1 cellular context compared by ENCODE assay signal in genomic region chr9:128684325-128685021, GRCh38.
TF ChIP-seq lines count a peak whose summit lies in the region.

No MANE protein-coding gene starts in this region.

TF ChIP-seq in GM12878, 131 proteins besides CTCF, POLR2A, EP300 and RAD21 (continued from another document and continues in another):
- TF ChIP-seq ZBTB4 (CRISPR knock-in tag; IDR thresholded peaks at IDR 0.05): no peak
- no peak for TF ChIP-seq JUNB (IDR thresholded peaks at IDR 0.05)
- TF ChIP-seq, protein P1, sequence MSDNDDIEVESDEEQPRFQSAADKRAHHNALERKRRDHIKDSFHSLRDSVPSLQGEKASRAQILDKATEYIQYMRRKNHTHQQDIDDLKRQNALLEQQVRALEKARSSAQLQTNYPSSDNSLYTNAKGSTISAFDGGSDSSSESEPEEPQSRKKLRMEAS (IDR thresholded peaks at IDR 0.05; ENCODE audit: low read depth, low read length): peak; percentile 80
- TF ChIP-seq ZNF207 (IDR thresholded peaks at IDR 0.05; ENCODE audit: borderline replicate concordance): no peak; the same call in 1 of the 2 replicates
- no peak for TF ChIP-seq HDAC6 (IDR thresholded peaks at IDR 0.05; ENCODE audit: unreplicated experiment)
- no peak for TF ChIP-seq NFYA (IDR thresholded peaks at IDR 0.05; ENCODE audit: borderline replicate concordance, low read depth, low read length)
- TF ChIP-seq SIN3A (IDR thresholded peaks at IDR 0.05; ENCODE audit: low read depth, low read length): no peak
- peak; percentile 77 for TF ChIP-seq USF2 (IDR thresholded peaks at IDR 0.05; ENCODE audit: borderline replicate concordance, low read depth, low read length)
- TF ChIP-seq, protein P2, sequence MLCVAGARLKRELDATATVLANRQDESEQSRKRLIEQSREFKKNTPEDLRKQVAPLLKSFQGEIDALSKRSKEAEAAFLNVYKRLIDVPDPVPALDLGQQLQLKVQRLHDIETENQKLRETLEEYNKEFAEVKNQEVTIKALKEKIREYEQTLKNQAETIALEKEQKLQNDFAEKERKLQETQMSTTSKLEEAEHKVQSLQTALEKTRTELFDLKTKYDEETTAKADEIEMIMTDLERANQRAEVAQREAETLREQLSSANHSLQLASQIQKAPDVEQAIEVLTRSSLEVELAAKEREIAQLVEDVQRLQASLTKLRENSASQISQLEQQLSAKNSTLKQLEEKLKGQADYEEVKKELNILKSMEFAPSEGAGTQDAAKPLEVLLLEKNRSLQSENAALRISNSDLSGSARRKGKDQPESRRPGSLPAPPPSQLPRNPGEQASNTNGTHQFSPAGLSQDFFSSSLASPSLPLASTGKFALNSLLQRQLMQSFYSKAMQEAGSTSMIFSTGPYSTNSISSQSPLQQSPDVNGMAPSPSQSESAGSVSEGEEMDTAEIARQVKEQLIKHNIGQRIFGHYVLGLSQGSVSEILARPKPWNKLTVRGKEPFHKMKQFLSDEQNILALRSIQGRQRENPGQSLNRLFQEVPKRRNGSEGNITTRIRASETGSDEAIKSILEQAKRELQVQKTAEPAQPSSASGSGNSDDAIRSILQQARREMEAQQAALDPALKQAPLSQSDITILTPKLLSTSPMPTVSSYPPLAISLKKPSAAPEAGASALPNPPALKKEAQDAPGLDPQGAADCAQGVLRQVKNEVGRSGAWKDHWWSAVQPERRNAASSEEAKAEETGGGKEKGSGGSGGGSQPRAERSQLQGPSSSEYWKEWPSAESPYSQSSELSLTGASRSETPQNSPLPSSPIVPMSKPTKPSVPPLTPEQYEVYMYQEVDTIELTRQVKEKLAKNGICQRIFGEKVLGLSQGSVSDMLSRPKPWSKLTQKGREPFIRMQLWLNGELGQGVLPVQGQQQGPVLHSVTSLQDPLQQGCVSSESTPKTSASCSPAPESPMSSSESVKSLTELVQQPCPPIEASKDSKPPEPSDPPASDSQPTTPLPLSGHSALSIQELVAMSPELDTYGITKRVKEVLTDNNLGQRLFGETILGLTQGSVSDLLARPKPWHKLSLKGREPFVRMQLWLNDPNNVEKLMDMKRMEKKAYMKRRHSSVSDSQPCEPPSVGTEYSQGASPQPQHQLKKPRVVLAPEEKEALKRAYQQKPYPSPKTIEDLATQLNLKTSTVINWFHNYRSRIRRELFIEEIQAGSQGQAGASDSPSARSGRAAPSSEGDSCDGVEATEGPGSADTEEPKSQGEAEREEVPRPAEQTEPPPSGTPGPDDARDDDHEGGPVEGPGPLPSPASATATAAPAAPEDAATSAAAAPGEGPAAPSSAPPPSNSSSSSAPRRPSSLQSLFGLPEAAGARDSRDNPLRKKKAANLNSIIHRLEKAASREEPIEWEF (IDR thresholded peaks at IDR 0.05; ENCODE audit: insufficient replicate concordance, low read depth, low read length): no peak
- no peak for TF ChIP-seq CBX5 (IDR thresholded peaks at IDR 0.05; ENCODE audit: low read depth)
- no peak for TF ChIP-seq BCLAF1 (IDR thresholded peaks at IDR 0.05)
- TF ChIP-seq, protein P3, sequence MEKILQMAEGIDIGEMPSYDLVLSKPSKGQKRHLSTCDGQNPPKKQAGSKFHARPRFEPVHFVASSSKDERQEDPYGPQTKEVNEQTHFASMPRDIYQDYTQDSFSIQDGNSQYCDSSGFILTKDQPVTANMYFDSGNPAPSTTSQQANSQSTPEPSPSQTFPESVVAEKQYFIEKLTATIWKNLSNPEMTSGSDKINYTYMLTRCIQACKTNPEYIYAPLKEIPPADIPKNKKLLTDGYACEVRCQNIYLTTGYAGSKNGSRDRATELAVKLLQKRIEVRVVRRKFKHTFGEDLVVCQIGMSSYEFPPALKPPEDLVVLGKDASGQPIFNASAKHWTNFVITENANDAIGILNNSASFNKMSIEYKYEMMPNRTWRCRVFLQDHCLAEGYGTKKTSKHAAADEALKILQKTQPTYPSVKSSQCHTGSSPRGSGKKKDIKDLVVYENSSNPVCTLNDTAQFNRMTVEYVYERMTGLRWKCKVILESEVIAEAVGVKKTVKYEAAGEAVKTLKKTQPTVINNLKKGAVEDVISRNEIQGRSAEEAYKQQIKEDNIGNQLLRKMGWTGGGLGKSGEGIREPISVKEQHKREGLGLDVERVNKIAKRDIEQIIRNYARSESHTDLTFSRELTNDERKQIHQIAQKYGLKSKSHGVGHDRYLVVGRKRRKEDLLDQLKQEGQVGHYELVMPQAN (conservative IDR thresholded peaks at IDR 0.05): no peak
- no peak for TF ChIP-seq SREBF1 (IDR thresholded peaks at IDR 0.05; ENCODE audit: low read length)
- no peak for TF ChIP-seq RFX5 (IDR thresholded peaks at IDR 0.05; ENCODE audit: low read depth, low read length)
- TF ChIP-seq NR2C1 (IDR thresholded peaks at IDR 0.05): no peak
- peak; percentile 76; the same call in 1 of the 2 replicates for TF ChIP-seq YY1 (IDR thresholded peaks at IDR 0.05; ENCODE audit: low read depth, low read length)
- TF ChIP-seq CBX3 (IDR thresholded peaks at IDR 0.05; ENCODE audit: borderline replicate concordance, low read depth): no peak
- no peak for TF ChIP-seq TARDBP (IDR thresholded peaks at IDR 0.05; ENCODE audit: borderline replicate concordance)
- 0 out of 2 replicates have a peak, but pooled peaks have one; percentile 69 for TF ChIP-seq TCF3 (IDR thresholded peaks at IDR 0.05; ENCODE audit: borderline replicate concordance, insufficient read depth, low read depth, low read length)
- TF ChIP-seq BHLHE40 (IDR thresholded peaks at IDR 0.05; ENCODE audit: borderline replicate concordance in 1 of 2, low read depth in 2 of 2, low read length in 1 of 2): peak in 1 of 2 experiments; percentile 52; a peak in 1 of 4 replicates
- no peak for TF ChIP-seq RBBP5 (conservative IDR thresholded peaks at IDR 0.05)
- TF ChIP-seq, protein P4, sequence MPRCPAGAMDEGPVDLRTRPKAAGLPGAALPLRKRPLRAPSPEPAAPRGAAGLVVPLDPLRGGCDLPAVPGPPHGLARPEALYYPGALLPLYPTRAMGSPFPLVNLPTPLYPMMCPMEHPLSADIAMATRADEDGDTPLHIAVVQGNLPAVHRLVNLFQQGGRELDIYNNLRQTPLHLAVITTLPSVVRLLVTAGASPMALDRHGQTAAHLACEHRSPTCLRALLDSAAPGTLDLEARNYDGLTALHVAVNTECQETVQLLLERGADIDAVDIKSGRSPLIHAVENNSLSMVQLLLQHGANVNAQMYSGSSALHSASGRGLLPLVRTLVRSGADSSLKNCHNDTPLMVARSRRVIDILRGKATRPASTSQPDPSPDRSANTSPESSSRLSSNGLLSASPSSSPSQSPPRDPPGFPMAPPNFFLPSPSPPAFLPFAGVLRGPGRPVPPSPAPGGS (IDR thresholded peaks at IDR 0.05; ENCODE audit: borderline replicate concordance, insufficient read depth, low read depth, low read length, poor library complexity, severe bottlenecking): no peak
- no peak for TF ChIP-seq FOXM1 (IDR thresholded peaks at IDR 0.05; ENCODE audit: low read depth, low read length)
- peak; percentile 19 for TF ChIP-seq MEF2B (IDR thresholded peaks at IDR 0.05; ENCODE audit: partially characterized antibody, poor library complexity, severe bottlenecking)
- no peak for TF ChIP-seq ASH2L (IDR thresholded peaks at IDR 0.05; ENCODE audit: borderline replicate concordance, low read depth)
- no peak for TF ChIP-seq ZNF217 (IDR thresholded peaks at IDR 0.05)
- TF ChIP-seq NFXL1 (IDR thresholded peaks at IDR 0.05; ENCODE audit: borderline replicate concordance): no peak
- TF ChIP-seq ZNF622 (IDR thresholded peaks at IDR 0.05): no peak
- no peak for TF ChIP-seq KDM1A (IDR thresholded peaks at IDR 0.05; ENCODE audit: borderline replicate concordance)
- peak; percentile 82; the same call in 2 of the 3 replicates for TF ChIP-seq POU2F2 (IDR thresholded peaks at IDR 0.05; ENCODE audit: borderline replicate concordance, low read depth, low read length)
- TF ChIP-seq, protein P5, sequence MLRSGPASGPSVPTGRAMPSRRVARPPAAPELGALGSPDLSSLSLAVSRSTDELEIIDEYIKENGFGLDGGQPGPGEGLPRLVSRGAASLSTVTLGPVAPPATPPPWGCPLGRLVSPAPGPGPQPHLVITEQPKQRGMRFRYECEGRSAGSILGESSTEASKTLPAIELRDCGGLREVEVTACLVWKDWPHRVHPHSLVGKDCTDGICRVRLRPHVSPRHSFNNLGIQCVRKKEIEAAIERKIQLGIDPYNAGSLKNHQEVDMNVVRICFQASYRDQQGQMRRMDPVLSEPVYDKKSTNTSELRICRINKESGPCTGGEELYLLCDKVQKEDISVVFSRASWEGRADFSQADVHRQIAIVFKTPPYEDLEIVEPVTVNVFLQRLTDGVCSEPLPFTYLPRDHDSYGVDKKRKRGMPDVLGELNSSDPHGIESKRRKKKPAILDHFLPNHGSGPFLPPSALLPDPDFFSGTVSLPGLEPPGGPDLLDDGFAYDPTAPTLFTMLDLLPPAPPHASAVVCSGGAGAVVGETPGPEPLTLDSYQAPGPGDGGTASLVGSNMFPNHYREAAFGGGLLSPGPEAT (IDR thresholded peaks at IDR 0.05; ENCODE audit: low read depth): no peak
- peak; percentile 64 to 66; a peak in 3 of 4 replicates for TF ChIP-seq IKZF2 (IDR thresholded peaks at IDR 0.05)
- TF ChIP-seq TAF1 (IDR thresholded peaks at IDR 0.05; ENCODE audit: borderline replicate concordance, low read depth, low read length): peak; percentile 82
- TF ChIP-seq MXI1 (IDR thresholded peaks at IDR 0.05; ENCODE audit: low read depth, low read length): 0 out of 2 replicates have a peak, but pooled peaks have one; percentile 45
- TF ChIP-seq, protein P6, sequence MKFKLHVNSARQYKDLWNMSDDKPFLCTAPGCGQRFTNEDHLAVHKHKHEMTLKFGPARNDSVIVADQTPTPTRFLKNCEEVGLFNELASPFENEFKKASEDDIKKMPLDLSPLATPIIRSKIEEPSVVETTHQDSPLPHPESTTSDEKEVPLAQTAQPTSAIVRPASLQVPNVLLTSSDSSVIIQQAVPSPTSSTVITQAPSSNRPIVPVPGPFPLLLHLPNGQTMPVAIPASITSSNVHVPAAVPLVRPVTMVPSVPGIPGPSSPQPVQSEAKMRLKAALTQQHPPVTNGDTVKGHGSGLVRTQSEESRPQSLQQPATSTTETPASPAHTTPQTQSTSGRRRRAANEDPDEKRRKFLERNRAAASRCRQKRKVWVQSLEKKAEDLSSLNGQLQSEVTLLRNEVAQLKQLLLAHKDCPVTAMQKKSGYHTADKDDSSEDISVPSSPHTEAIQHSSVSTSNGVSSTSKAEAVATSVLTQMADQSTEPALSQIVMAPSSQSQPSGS (IDR thresholded peaks at IDR 0.05; ENCODE audit: low read length): no peak
- TF ChIP-seq, protein P7, sequence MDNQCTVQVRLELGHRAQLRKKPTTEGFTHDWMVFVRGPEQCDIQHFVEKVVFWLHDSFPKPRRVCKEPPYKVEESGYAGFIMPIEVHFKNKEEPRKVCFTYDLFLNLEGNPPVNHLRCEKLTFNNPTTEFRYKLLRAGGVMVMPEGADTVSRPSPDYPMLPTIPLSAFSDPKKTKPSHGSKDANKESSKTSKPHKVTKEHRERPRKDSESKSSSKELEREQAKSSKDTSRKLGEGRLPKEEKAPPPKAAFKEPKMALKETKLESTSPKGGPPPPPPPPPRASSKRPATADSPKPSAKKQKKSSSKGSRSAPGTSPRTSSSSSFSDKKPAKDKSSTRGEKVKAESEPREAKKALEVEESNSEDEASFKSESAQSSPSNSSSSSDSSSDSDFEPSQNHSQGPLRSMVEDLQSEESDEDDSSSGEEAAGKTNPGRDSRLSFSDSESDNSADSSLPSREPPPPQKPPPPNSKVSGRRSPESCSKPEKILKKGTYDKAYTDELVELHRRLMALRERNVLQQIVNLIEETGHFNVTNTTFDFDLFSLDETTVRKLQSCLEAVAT (IDR thresholded peaks at IDR 0.05): peak; percentile 94
- no peak for TF ChIP-seq EGR1 (IDR thresholded peaks at IDR 0.05; ENCODE audit: borderline replicate concordance in 1 of 2, low read depth in 2 of 2, low read length in 2 of 2)
- TF ChIP-seq STAT1 (conservative IDR thresholded peaks at IDR 0.05): no peak
- no peak for TF ChIP-seq FOS (IDR thresholded peaks at IDR 0.05; ENCODE audit: borderline replicate concordance, extremely low read depth, insufficient read length)
- no peak for TF ChIP-seq ZZZ3 (IDR thresholded peaks at IDR 0.05; ENCODE audit: control insufficient read depth, insufficient read length, low read depth)
